Comparison of ENCODE assay signal across 8 cellular contexts in genomic region chr2:74525717-74526648, GRCh38.
A peak's percentile ranks its signal among the peaks of the same experiment; 100 is the strongest.
DNase-seq lines count a peak whose midpoint lies in the region; ATAC-seq lines count a peak whose summit lies in the region.

A gene with protein sequence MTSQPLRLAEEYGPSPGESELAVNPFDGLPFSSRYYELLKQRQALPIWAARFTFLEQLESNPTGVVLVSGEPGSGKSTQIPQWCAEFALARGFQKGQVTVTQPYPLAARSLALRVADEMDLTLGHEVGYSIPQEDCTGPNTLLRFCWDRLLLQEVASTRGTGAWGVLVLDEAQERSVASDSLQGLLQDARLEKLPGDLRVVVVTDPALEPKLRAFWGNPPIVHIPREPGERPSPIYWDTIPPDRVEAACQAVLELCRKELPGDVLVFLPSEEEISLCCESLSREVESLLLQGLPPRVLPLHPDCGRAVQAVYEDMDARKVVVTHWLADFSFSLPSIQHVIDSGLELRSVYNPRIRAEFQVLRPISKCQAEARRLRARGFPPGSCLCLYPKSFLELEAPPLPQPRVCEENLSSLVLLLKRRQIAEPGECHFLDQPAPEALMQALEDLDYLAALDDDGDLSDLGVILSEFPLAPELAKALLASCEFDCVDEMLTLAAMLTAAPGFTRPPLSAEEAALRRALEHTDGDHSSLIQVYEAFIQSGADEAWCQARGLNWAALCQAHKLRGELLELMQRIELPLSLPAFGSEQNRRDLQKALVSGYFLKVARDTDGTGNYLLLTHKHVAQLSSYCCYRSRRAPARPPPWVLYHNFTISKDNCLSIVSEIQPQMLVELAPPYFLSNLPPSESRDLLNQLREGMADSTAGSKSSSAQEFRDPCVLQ (minus strand): TSS chr2:74526231. CDS start chr2:74525729, 502 bp downstream.

- CTCF ChIA-PET in activated naive CD4-positive, alpha-beta T cell treated with anti-CD3 and anti-CD28 coated beads, Interleukin-2, amount 10 ng/mL, durations not matched to agents 7 days and 5 days (lab: Charles Lee), result no interaction called here

- no peak within 1 kb of the TSS for H3K4me3 Mint-ChIP-seq in activated naive CD4-positive, alpha-beta T cell treated with anti-CD3 and anti-CD28 coated beads, Interleukin-2, amount 10 ng/mL, durations not matched to agents 7 days and 5 days
- peak within 1 kb of the TSS; percentile 43 to 57 for H3K4me3 Mint-ChIP-seq in stimulated activated naive B cell treated with anti-CD40 and anti-IgM and Interleukin-4, amounts not matched to agents 10 μg/mL and 1 μg/mL and 100 μg/mL, for 72 hours

- ATAC-seq in stimulated activated naive B cell treated with anti-CD40 and anti-IgM and Interleukin-4, amounts not matched to agents 10 μg/mL and 1 μg/mL and 100 μg/mL, for 72 hours (replicated peaks), result peak; percentile 38 to 43
- no peak for ATAC-seq in GM19463 (IDR thresholded peaks at IDR 0.05; ENCODE audit: unreplicated experiment)
- ATAC-seq in HG02623 (IDR thresholded peaks at IDR 0.05; ENCODE audit: unreplicated experiment), result no peak

- peaks cover 29% of the 10 kb centered on the region for H3K27me3 Mint-ChIP-seq in activated naive CD4-positive, alpha-beta T cell treated with anti-CD3 and anti-CD28 coated beads, Interleukin-2, amount 10 ng/mL, durations not matched to agents 7 days and 5 days
- H3K27me3 Mint-ChIP-seq in stimulated activated naive B cell treated with anti-CD40 and anti-IgM and Interleukin-4, amounts not matched to agents 10 μg/mL and 1 μg/mL and 100 μg/mL, for 72 hours, result peaks cover 0 to 8% of the 10 kb centered on the region in 2 donors

- no peaks in the 10 kb centered on the region for H3K9me3 Mint-ChIP-seq in activated naive CD4-positive, alpha-beta T cell treated with anti-CD3 and anti-CD28 coated beads, Interleukin-2, amount 10 ng/mL, durations not matched to agents 7 days and 5 days
- peaks cover 7 to 10% of the 10 kb centered on the region in 2 donors for H3K9me3 Mint-ChIP-seq in stimulated activated naive B cell treated with anti-CD40 and anti-IgM and Interleukin-4, amounts not matched to agents 10 μg/mL and 1 μg/mL and 100 μg/mL, for 72 hours

- peaks cover 41% of the 10 kb centered on the region for H3K36me3 Mint-ChIP-seq in activated naive CD4-positive, alpha-beta T cell treated with anti-CD3 and anti-CD28 coated beads, Interleukin-2, amount 10 ng/mL, durations not matched to agents 7 days and 5 days
- H3K36me3 Mint-ChIP-seq in stimulated activated naive B cell treated with anti-CD40 and anti-IgM and Interleukin-4, amounts not matched to agents 10 μg/mL and 1 μg/mL and 100 μg/mL, for 72 hours, result peaks cover 52 to 57% of the 10 kb centered on the region in 2 donors

- DNase-seq in activated naive CD4-positive, alpha-beta T cell treated with anti-CD3 and anti-CD28 coated beads, Interleukin-2, amount 10 ng/mL, durations not matched to agents 7 days and 5 days, result peak; percentile 46
- DNase-seq in activated naive CD4-positive, alpha-beta T cell treated with Interleukin-2 at 50 U/mL for 16 hours, result no peak
- DNase-seq in NAMALWA (ENCODE audit: low spot score), result peak; percentile 84
- peak; percentile 69 for DNase-seq in cerebellar cortex (ENCODE audit: low spot score)
- DNase-seq in stimulated activated naive B cell treated with anti-CD40 and anti-IgM and Interleukin-4, amounts not matched to agents 10 μg/mL and 1 μg/mL and 100 μg/mL, for 72 hours, result peak; percentile 73
- DNase-seq in activated CD4-positive, alpha-beta T cell treated with anti-CD3 and anti-CD28 coated beads for 4 hours, result no peak

- H3K27ac Mint-ChIP-seq in activated naive CD4-positive, alpha-beta T cell treated with anti-CD3 and anti-CD28 coated beads, Interleukin-2, amount 10 ng/mL, durations not matched to agents 7 days and 5 days, result peak within 1 kb of the TSS; percentile 12
- H3K27ac Mint-ChIP-seq in stimulated activated naive B cell treated with anti-CD40 and anti-IgM and Interleukin-4, amounts not matched to agents 10 μg/mL and 1 μg/mL and 100 μg/mL, for 72 hours, result peak within 1 kb of the TSS; percentile 84

- H3K4me1 Mint-ChIP-seq in activated naive CD4-positive, alpha-beta T cell treated with anti-CD3 and anti-CD28 coated beads, Interleukin-2, amount 10 ng/mL, durations not matched to agents 7 days and 5 days, result peaks cover 43% of the 10 kb centered on the region
- H3K4me1 Mint-ChIP-seq in stimulated activated naive B cell treated with anti-CD40 and anti-IgM and Interleukin-4, amounts not matched to agents 10 μg/mL and 1 μg/mL and 100 μg/mL, for 72 hours, result peaks cover 24 to 34% of the 10 kb centered on the region in 2 donors

Comparison
In these comparisons a context has a peak if more than half of its experiments do, and no peak if none do; other contexts are left out.
1. DNase-seq: peak in activated naive CD4-positive, alpha-beta T cell treated with anti-CD3 and anti-CD28 coated beads, Interleukin-2, amount 10 ng/mL, durations not matched to agents 7 days and 5 days (single experiment), NAMALWA (single experiment), cerebellar cortex (single experiment) and stimulated activated naive B cell treated with anti-CD40 and anti-IgM and Interleukin-4, amounts not matched to agents 10 μg/mL and 1 μg/mL and 100 μg/mL, for 72 hours (single experiment); none in activated naive CD4-positive, alpha-beta T cell treated with Interleukin-2 at 50 U/mL for 16 hours (single experiment) and activated CD4-positive, alpha-beta T cell treated with anti-CD3 and anti-CD28 coated beads for 4 hours (0 of 2).
2. ATAC-seq: peak in stimulated activated naive B cell treated with anti-CD40 and anti-IgM and Interleukin-4, amounts not matched to agents 10 μg/mL and 1 μg/mL and 100 μg/mL, for 72 hours (2 of 2); none in GM19463 (single experiment) and HG02623 (single experiment).